Comparison of ENCODE assay signal across 30 cellular contexts in the genomic region with DNA sequence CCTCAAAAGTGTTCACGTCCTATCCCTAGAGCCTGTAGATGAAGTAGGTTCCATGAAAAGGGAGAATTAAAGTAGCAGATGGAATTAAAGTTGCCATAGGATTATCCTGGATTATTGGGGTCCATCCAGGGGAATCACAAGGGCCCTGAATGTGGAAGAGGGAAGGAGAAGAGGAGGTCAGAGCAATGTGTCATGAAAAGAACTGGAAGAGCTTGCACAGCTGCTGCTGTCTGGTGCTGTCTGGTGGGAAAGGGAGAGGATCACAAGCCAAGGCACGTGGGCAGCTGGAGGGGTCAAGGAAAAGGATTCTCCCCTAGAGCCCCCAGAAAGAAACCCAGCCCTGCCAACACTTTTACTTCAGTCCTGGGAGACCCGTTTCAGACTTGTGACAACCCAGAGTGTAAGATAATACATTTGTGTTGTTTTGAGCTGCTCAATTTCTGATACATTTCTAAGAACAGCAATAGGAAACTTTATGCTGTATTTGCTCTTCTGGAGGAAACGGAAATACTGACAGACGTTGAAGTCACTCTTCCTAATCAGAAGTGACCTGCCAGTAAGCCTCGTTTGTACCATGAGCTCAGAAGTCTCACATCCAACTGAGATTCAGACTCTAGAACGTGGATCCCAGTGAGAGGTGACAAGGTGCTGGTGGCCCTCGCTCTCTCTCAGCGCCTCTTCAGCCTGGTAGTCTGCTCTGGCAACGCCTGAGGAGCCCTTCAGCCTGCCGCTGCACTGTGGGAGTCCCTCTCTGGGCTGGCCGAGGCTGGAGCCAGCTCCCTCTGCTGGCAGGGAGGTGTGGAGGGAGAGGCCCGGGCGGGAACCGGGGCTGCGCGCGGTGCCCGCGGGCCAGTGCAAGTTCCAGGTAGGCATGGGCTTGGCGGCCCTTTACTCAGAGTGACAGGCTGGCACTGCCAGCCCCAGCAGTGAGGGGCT. TPM values are rescaled to one million over a fixed set of nuclear protein-coding genes. Genes with fewer than 3 reads are reported as not detected.
DNase-seq lines count a peak whose midpoint lies in the region; ATAC-seq lines count a peak whose summit lies in the region.
"Had no signal": no experiment of that assay in that cellular context is flagged by ENCODE, and none has a peak within 500 bp of the region (broad histone marks: within the 10 kb centered on the region; RNA-seq: fewer than 3 reads in every experiment).

No MANE protein-coding gene starts in this region.

- no peak overlapping the region for H3K9ac ChIP-seq in GM23248

- no peaks in the 10 kb centered on the region; the same call in 1 of the 2 replicates for H3K27me3 ChIP-seq in GM23248 (replicated peaks; ENCODE audit: insufficient read depth)
- H3K27me3 ChIP-seq: breast epithelium, neutrophil, sigmoid colon had no signal

- peaks cover 11% of the 10 kb centered on the region for H3K4me1 Mint-ChIP-seq in activated CD8-positive, alpha-beta memory T cell treated with anti-CD3 and anti-CD28 coated beads, Interleukin-2, amount 10 ng/mL, durations not matched to agents 7 days and 5 days
- H3K4me1 Mint-ChIP-seq in activated naive CD8-positive, alpha-beta T cell treated with anti-CD3 and anti-CD28 coated beads for 36 hours, result peaks cover 21% of the 10 kb centered on the region
- H3K4me1 Mint-ChIP-seq in stimulated activated naive B cell treated with anti-CD40 and anti-IgM and Interleukin-4, amounts not matched to agents 10 μg/mL and 1 μg/mL and 100 μg/mL, for 72 hours, result peaks cover 10 to 16% of the 10 kb centered on the region in 2 donors
- H3K4me1 Mint-ChIP-seq: B cell had no signal

- H3K4me3 Mint-ChIP-seq in activated CD8-positive, alpha-beta memory T cell treated with anti-CD3 and anti-CD28 coated beads, Interleukin-2, amount 10 ng/mL, durations not matched to agents 7 days and 5 days, result no peak overlapping the region
- no peak overlapping the region for H3K4me3 Mint-ChIP-seq in activated naive CD8-positive, alpha-beta T cell treated with anti-CD3 and anti-CD28 coated beads for 36 hours
- H3K4me3 Mint-ChIP-seq in stimulated activated naive B cell treated with anti-CD40 and anti-IgM and Interleukin-4, amounts not matched to agents 10 μg/mL and 1 μg/mL and 100 μg/mL, for 72 hours, result no peak overlapping the region
- H3K4me3 Mint-ChIP-seq: B cell; CD8-positive, alpha-beta memory T cell; IgD-negative memory B cell had no signal

- no peaks in the 10 kb centered on the region for H4K20me1 ChIP-seq in GM23248 (ENCODE audit: insufficient read depth)

- no peaks in the 10 kb centered on the region for H3K9me2 ChIP-seq in GM23248 (ENCODE audit: insufficient read depth)

- DNase-seq in activated CD8-positive, alpha-beta memory T cell treated with anti-CD3 and anti-CD28 coated beads, Interleukin-2, amount 10 ng/mL, durations not matched to agents 7 days and 5 days, result peak; percentile 38
- no peak for DNase-seq in activated CD8-positive, alpha-beta memory T cell treated with anti-CD3 and anti-CD28 coated beads for 24 hours
- DNase-seq in NCI-H82 treated with DMSO at 0.1 percent for 48 hours (lab: John Stamatoyannopoulos, UW; ENCODE audit: unreplicated experiment), result peak; percentile 22
- no peak for DNase-seq in activated naive CD8-positive, alpha-beta T cell treated with anti-CD3 and anti-CD28 coated beads for 36 hours
- DNase-seq in stimulated activated naive B cell treated with anti-CD40 and anti-IgM and Interleukin-4, amounts not matched to agents 10 μg/mL and 1 μg/mL and 100 μg/mL, for 72 hours, result no peak
- DNase-seq in GM23248, result no peak
- DNase-seq in stimulated activated CD4-positive, alpha-beta T cell treated with anti-CD3 and anti-CD28 coated beads, Interleukin-1b, Interleukin-23, amount 100 ng/mL, for 48 hours, result no peak
- DNase-seq: activated gamma-delta T cell treated with Interleukin-2 at 50 U/mL for 16 hours; amygdala; CD8-positive, alpha-beta memory T cell; effector CD4-positive, alpha-beta T cell; H7; head of caudate nucleus; left ventricle myocardium superior; NCI-H1105; NCI-H2029; sigmoid colon; trophoblast cell had no signal

- H3K4me2 ChIP-seq in GM23248 (ENCODE audit: unreplicated experiment), result no peak overlapping the region

- H3K36me3 ChIP-seq in GM23248 (ENCODE audit: low read depth), result no peaks in the 10 kb centered on the region
- H3K36me3 ChIP-seq: breast epithelium, neutrophil, sigmoid colon had no signal

- H3K36me3 Mint-ChIP-seq in activated CD8-positive, alpha-beta memory T cell treated with anti-CD3 and anti-CD28 coated beads, Interleukin-2, amount 10 ng/mL, durations not matched to agents 7 days and 5 days, result no peaks in the 10 kb centered on the region
- peaks cover 2% of the 10 kb centered on the region for H3K36me3 Mint-ChIP-seq in activated naive CD8-positive, alpha-beta T cell treated with anti-CD3 and anti-CD28 coated beads for 36 hours
- peaks cover 0 to 3% of the 10 kb centered on the region in 2 donors for H3K36me3 Mint-ChIP-seq in stimulated activated naive B cell treated with anti-CD40 and anti-IgM and Interleukin-4, amounts not matched to agents 10 μg/mL and 1 μg/mL and 100 μg/mL, for 72 hours
- H3K36me3 Mint-ChIP-seq: CD8-positive, alpha-beta memory T cell; IgD-negative memory B cell had no signal

- H3K27ac Mint-ChIP-seq in activated CD8-positive, alpha-beta memory T cell treated with anti-CD3 and anti-CD28 coated beads, Interleukin-2, amount 10 ng/mL, durations not matched to agents 7 days and 5 days, result peak overlapping the region; percentile 16
- peak overlapping the region; percentile 91 for H3K27ac Mint-ChIP-seq in activated naive CD8-positive, alpha-beta T cell treated with anti-CD3 and anti-CD28 coated beads for 36 hours
- peak overlapping the region; percentile 57 for H3K27ac Mint-ChIP-seq in stimulated activated naive B cell treated with anti-CD40 and anti-IgM and Interleukin-4, amounts not matched to agents 10 μg/mL and 1 μg/mL and 100 μg/mL, for 72 hours
- H3K27ac Mint-ChIP-seq: B cell; CD8-positive, alpha-beta memory T cell; IgD-negative memory B cell; progenitor cell of endocrine pancreas had no signal

- H2AFZ ChIP-seq in GM23248, result no peak overlapping the region

- in situ Hi-C loops in GM23248 (cut with MboI), result no loop called here

- H3F3A ChIP-seq in GM23248 (ENCODE audit: insufficient read depth), result no peaks in the 10 kb centered on the region

- 70 to 71% methylated on average over 17 to 21 of the region's 21 CpGs for WGBS in GM23248 (ENCODE audit: low coverage in 1 of 2, low lambda C conversion rate in 2 of 2, missing lambda C conversion rate in 2 of 2), 2 experiments

- no peak overlapping the region for H3K4me3 ChIP-seq in GM23248
- H3K4me3 ChIP-seq: breast epithelium, sigmoid colon had no signal

- no peak for ATAC-seq in activated CD8-positive, alpha-beta memory T cell treated with anti-CD3 and anti-CD28 coated beads, Interleukin-2, amount 10 ng/mL, durations not matched to agents 7 days and 5 days
- ATAC-seq in stimulated activated naive B cell treated with anti-CD40 and anti-IgM and Interleukin-4, amounts not matched to agents 10 μg/mL and 1 μg/mL and 100 μg/mL, for 72 hours (replicated peaks), result no peak
- no peak for ATAC-seq in GM19467 (IDR thresholded peaks at IDR 0.05; ENCODE audit: unreplicated experiment)
- ATAC-seq: left ventricle myocardium superior had no signal

- no peaks in the 10 kb centered on the region for H3K9me3 ChIP-seq in GM23248 (ENCODE audit: low read depth)
- H3K9me3 ChIP-seq: breast epithelium, neutrophil, sigmoid colon had no signal

- no peak overlapping the region for H3K27ac ChIP-seq in GM23248
- H3K27ac ChIP-seq: breast epithelium, epithelial cell of prostate, neutrophil, RWPE1, sigmoid colon had no signal

- H3K9me3 Mint-ChIP-seq in activated CD8-positive, alpha-beta memory T cell treated with anti-CD3 and anti-CD28 coated beads, Interleukin-2, amount 10 ng/mL, durations not matched to agents 7 days and 5 days (ENCODE audit: low read depth), result no peaks in the 10 kb centered on the region
- peaks cover 2% of the 10 kb centered on the region for H3K9me3 Mint-ChIP-seq in activated naive CD8-positive, alpha-beta T cell treated with anti-CD3 and anti-CD28 coated beads for 36 hours
- H3K9me3 Mint-ChIP-seq in stimulated activated naive B cell treated with anti-CD40 and anti-IgM and Interleukin-4, amounts not matched to agents 10 μg/mL and 1 μg/mL and 100 μg/mL, for 72 hours, result peaks cover 0 to 1% of the 10 kb centered on the region in 2 donors
- H3K9me3 Mint-ChIP-seq: CD8-positive, alpha-beta memory T cell had no signal

- H3K79me2 ChIP-seq in GM23248 (ENCODE audit: insufficient read depth), result no peaks in the 10 kb centered on the region

- CTCF ChIA-PET in activated CD8-positive, alpha-beta memory T cell treated with anti-CD3 and anti-CD28 coated beads, Interleukin-2, amount 10 ng/mL, durations not matched to agents 7 days and 5 days (lab: Charles Lee), result interaction anchor here (0.6 to 5.7 kb wide), 12 partner anchors 9 to 574 kb away, joined by 3 to 36 read pairs (median 4); partner anchors contain the start of gene ACSL1

- no peaks in the 10 kb centered on the region for H3K4me1 ChIP-seq in GM23248 (ENCODE audit: insufficient read depth)
- H3K4me1 ChIP-seq: breast epithelium, sigmoid colon had no signal

- H3K27me3 Mint-ChIP-seq in activated CD8-positive, alpha-beta memory T cell treated with anti-CD3 and anti-CD28 coated beads, Interleukin-2, amount 10 ng/mL, durations not matched to agents 7 days and 5 days, result peaks cover 2% of the 10 kb centered on the region
- H3K27me3 Mint-ChIP-seq in activated naive CD8-positive, alpha-beta T cell treated with anti-CD3 and anti-CD28 coated beads for 36 hours, result no peaks in the 10 kb centered on the region
- H3K27me3 Mint-ChIP-seq in stimulated activated naive B cell treated with anti-CD40 and anti-IgM and Interleukin-4, amounts not matched to agents 10 μg/mL and 1 μg/mL and 100 μg/mL, for 72 hours, result peaks cover 0 to 8% of the 10 kb centered on the region in 2 donors
- H3K27me3 Mint-ChIP-seq: IgD-negative memory B cell, progenitor cell of endocrine pancreas had no signal

RNA-seq across cellular contexts. Expression of gene ENPP6, which starts 34.7 kb away (rescaled TPM):
- total RNA-seq in activated CD8-positive, alpha-beta memory T cell treated with anti-CD3 and anti-CD28 coated beads, Interleukin-2, amount 10 ng/mL, durations not matched to agents 7 days and 5 days, result 1 to 10 TPM; 6.2 to 6.9 TPM
- under 1 TPM; 0.26 to 0.45 TPM for total RNA-seq in activated naive CD8-positive, alpha-beta T cell treated with anti-CD3 and anti-CD28 coated beads for 36 hours
- total RNA-seq in GM23248 (2014; rRNA removed; shearing (Covaris generic)), result not detected in 2 replicates
- polyA plus RNA-seq in GM23248 (2016; fragmentation: Nextera tagmentation; extraction: Ambion mirVana), result not detected in 2 replicates
- total RNA-seq: B cell, fibroblast of villous mesenchyme, H7, left ventricle myocardium superior, mesenteric fat pad, progenitor cell of endocrine pancreas, SK-MEL-5 had no signal
- polyA plus RNA-seq: CD8-positive, alpha-beta memory T cell; IgD-negative memory B cell; keratinocyte had no signal

Comparison
In these comparisons a context has a peak if more than half of its experiments do, and no peak if none do; other contexts are left out.
1. DNase-seq: peak in activated CD8-positive, alpha-beta memory T cell treated with anti-CD3 and anti-CD28 coated beads, Interleukin-2, amount 10 ng/mL, durations not matched to agents 7 days and 5 days (single experiment) and NCI-H82 treated with DMSO at 0.1 percent for 48 hours (single experiment); none in activated CD8-positive, alpha-beta memory T cell treated with anti-CD3 and anti-CD28 coated beads for 24 hours (single experiment), activated naive CD8-positive, alpha-beta T cell treated with anti-CD3 and anti-CD28 coated beads for 36 hours (single experiment), stimulated activated naive B cell treated with anti-CD40 and anti-IgM and Interleukin-4, amounts not matched to agents 10 μg/mL and 1 μg/mL and 100 μg/mL, for 72 hours (single experiment), GM23248 (single experiment) and stimulated activated CD4-positive, alpha-beta T cell treated with anti-CD3 and anti-CD28 coated beads, Interleukin-1b, Interleukin-23, amount 100 ng/mL, for 48 hours (single experiment).
2. H3K27ac Mint-ChIP-seq: peak in every context shown above with its lines; median percentile 91 in activated naive CD8-positive, alpha-beta T cell treated with anti-CD3 and anti-CD28 coated beads for 36 hours; 57 in stimulated activated naive B cell treated with anti-CD40 and anti-IgM and Interleukin-4, amounts not matched to agents 10 μg/mL and 1 μg/mL and 100 μg/mL, for 72 hours; 16 in activated CD8-positive, alpha-beta memory T cell treated with anti-CD3 and anti-CD28 coated beads, Interleukin-2, amount 10 ng/mL, durations not matched to agents 7 days and 5 days.